Comparison of ENCODE assay signal across 19 cellular contexts in the genomic region with DNA sequence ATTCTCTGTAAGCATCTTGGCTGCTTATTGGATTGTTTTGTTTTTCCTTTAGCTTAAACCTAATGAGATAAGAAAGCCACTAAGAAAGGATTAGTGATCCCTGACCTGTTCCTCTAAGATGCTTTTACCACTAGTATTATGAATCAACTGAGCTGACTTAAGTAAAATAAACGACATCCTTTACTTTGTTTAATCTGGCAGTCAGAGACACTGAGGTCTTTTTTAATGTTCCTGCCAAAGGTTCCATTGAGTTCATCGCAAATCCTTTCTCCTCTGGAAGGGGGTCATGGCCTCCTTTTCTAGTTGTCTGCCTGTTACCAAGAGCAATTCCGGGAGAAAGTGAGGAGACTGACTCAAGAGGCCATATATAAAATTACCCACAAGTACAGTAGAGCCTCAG.
DNase-seq lines count a peak whose midpoint lies in the region; ATAC-seq and TF ChIP-seq lines count a peak whose summit lies in the region.
"Had no signal": no experiment of that assay in that cellular context is flagged by ENCODE, and none has a peak within 500 bp of the region (broad histone marks: within the 10 kb centered on the region; RNA-seq: fewer than 3 reads in every experiment).

No MANE protein-coding gene starts in this region.

- H3K27ac ChIP-seq in WERI-Rb-1 (no peak overlapping the region), adrenal gland (no peak overlapping the region), sigmoid colon (no peak overlapping the region), aorta (ENCODE audit: low read depth in 1 of 2, low read length in 2 of 2) (no peak overlapping the region)
- H3K27ac ChIP-seq: BLaER1, lower lobe of right lung, psoas muscle, VCaP had no signal

- ATAC-seq in aorta (ENCODE audit: low FRiP score) = no peak
- ATAC-seq: activated T-cell treated with anti-CD3 and anti-CD28 coated beads, Interleukin-2, amount 50 U/mL, for 4 hours; lower lobe of right lung; psoas muscle had no signal

- H3K9me3 ChIP-seq in WERI-Rb-1 (ENCODE audit: severe bottlenecking) (peaks cover 3% of the 10 kb centered on the region), adrenal gland (replicated peaks in 1 of 3) (no peaks in the 10 kb centered on the region), sigmoid colon (no peaks in the 10 kb centered on the region), aorta (ENCODE audit: control insufficient read depth, low read length) (no peaks in the 10 kb centered on the region)
- H3K9me3 ChIP-seq: BLaER1, lower lobe of right lung, psoas muscle had no signal

- DNase-seq in HCEC 1CT (peak; percentile 20), WERI-Rb-1 (peak; percentile 67), fibroblast of the aortic adventitia (ENCODE audit: low read depth) (peak; percentile 37), retinal pigment epithelial cell (ENCODE audit: low read depth) (peak; percentile 96), adrenal gland (no peak), RPMI8226 (no peak), sigmoid colon (no peak), aorta (no peak)
- DNase-seq: activated CD4-positive, alpha-beta memory T cell treated with anti-CD3 and anti-CD28 coated beads for 36 hours; activated T-cell treated with anti-CD3 and anti-CD28 coated beads, Interleukin-2, amount 50 U/mL, for 4 hours; immature natural killer cell; lower lobe of right lung; naive B cell; NCI-H1417 treated with DMSO at 0.1 percent for 48 hours; NCI-H345; psoas muscle; T-helper 1 cell had no signal

- no peak for TF ChIP-seq CTCF in WERI-Rb-1 (IDR thresholded peaks at IDR 0.05; ENCODE audit: low read depth, low read length)
- TF ChIP-seq CTCF in fibroblast of the aortic adventitia (IDR thresholded peaks at IDR 0.05; ENCODE audit: insufficient read depth, low read length) = no peak
- no peak for TF ChIP-seq CTCF in retinal pigment epithelial cell (conservative IDR thresholded peaks at IDR 0.05; ENCODE audit: low read depth, low read length)
- no peak for TF ChIP-seq CTCF in adrenal gland (IDR thresholded peaks at IDR 0.05)
- no peak for TF ChIP-seq CTCF in sigmoid colon (IDR thresholded peaks at IDR 0.05)

- 16 to 30% (median 18%) methylated on average over 3 of the region's 3 CpGs for WGBS in adrenal gland, 4 donors
- WGBS in sigmoid colon, 2 donors = 48 to 51% methylated on average over 3 of the region's 3 CpGs
- WGBS in aorta, 2 donors = 2 to 6% methylated on average over 3 of the region's 3 CpGs

- TF ChIP-seq POLR2A in adrenal gland (IDR thresholded peaks at IDR 0.05) (no peak), sigmoid colon (IDR thresholded peaks at IDR 0.05) (no peak)

- H3K27me3 ChIP-seq in WERI-Rb-1 (ENCODE audit: insufficient read depth, low read depth, severe bottlenecking) (peaks cover 32% of the 10 kb centered on the region), adrenal gland (no peaks in the 10 kb centered on the region), sigmoid colon (no peaks in the 10 kb centered on the region), aorta (ENCODE audit: control insufficient read depth in 1 of 2, insufficient read depth in 2 of 2, low read length in 1 of 2) (no peaks in the 10 kb centered on the region)
- H3K27me3 ChIP-seq: BLaER1 had no signal

- no peak for TF ChIP-seq EP300 in sigmoid colon (IDR thresholded peaks at IDR 0.05)

- intact Hi-C loops in adrenal gland (cut with DNase I) (no loop called here), sigmoid colon (cut with DNase I) (no loop called here), aorta (cut with DNase I) (no loop called here)

- no peak overlapping the region for H3K4me3 ChIP-seq in WERI-Rb-1 (ENCODE audit: low read depth, low read length)
- no peak overlapping the region for H3K4me3 ChIP-seq in fibroblast of the aortic adventitia (ENCODE audit: low read depth, low read length)
- H3K4me3 ChIP-seq in retinal pigment epithelial cell (ENCODE audit: low read length) = no peak overlapping the region
- no peak overlapping the region for H3K4me3 ChIP-seq in adrenal gland
- no peak overlapping the region for H3K4me3 ChIP-seq in sigmoid colon
- H3K4me3 ChIP-seq in aorta (ENCODE audit: low read length in 2 of 2) = no peak overlapping the region
- H3K4me3 ChIP-seq: BLaER1, lower lobe of right lung, psoas muscle had no signal

- H3K36me3 ChIP-seq in WERI-Rb-1 (no peaks in the 10 kb centered on the region), adrenal gland (replicated peaks in 1 of 2) (no peaks in the 10 kb centered on the region), sigmoid colon (no peaks in the 10 kb centered on the region), aorta (ENCODE audit: control insufficient read depth in 1 of 2, insufficient read depth in 2 of 2, low read length in 1 of 2) (no peaks in the 10 kb centered on the region)
- H3K36me3 ChIP-seq: BLaER1, lower lobe of right lung had no signal

- H3K4me1 ChIP-seq in adrenal gland (replicated peaks in 1 of 2) = no peaks in the 10 kb centered on the region
- H3K4me1 ChIP-seq in sigmoid colon = peaks cover 0 to 3% (median 0%) of the 10 kb centered on the region in 4 donors
- no peaks in the 10 kb centered on the region for H3K4me1 ChIP-seq in aorta (ENCODE audit: control insufficient read depth in 1 of 2, insufficient read depth in 2 of 2, low read length in 2 of 2)
- H3K4me1 ChIP-seq: lower lobe of right lung, psoas muscle had no signal

Comparison
In these comparisons a context has a peak if more than half of its experiments do, and no peak if none do; other contexts are left out.
1. DNase-seq: peak in HCEC 1CT (single experiment), WERI-Rb-1 (single experiment), fibroblast of the aortic adventitia (single experiment) and retinal pigment epithelial cell (single experiment); none in adrenal gland (0 of 7), RPMI8226 (single experiment), sigmoid colon (single experiment) and aorta (0 of 2).